28 cellular contexts compared by ENCODE assay signal in the genomic region with DNA sequence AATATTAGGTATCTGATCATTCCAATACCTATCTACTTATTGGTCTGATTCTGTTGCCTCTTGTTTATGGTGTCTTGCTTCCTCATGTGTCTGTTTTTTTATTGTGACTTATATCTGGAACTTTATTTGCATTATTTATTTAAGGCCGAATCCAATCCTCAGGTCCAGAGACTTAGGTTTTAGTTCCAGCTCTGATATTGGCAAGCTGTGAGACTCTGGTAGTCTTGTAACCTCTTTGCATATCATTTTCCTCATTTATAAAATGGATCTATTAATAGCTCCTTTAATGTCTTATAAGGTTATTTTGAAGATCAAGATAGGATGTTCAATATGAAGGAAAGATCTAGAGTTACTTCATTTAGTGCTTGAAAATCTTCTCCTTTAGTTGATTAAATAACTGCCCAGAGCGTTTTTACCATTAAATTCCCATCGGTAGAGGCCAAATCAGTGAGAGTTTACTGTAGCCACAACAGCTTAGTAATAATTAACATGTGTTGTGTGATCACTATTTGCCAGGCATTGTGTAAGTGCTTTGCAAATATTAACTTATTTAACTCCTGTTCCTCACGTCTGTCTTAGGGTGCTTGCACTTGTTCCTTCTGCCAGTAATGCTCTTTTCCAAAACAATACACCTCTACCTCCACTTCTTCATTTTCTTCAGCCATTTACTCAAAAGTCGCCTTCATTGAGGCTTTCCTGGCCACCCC.
A peak's percentile ranks its signal among the peaks of the same experiment; 100 is the strongest.
DNase-seq lines count a peak whose midpoint lies in the region; ATAC-seq and TF ChIP-seq lines count a peak whose summit lies in the region.
"Had no signal": no experiment of that assay in that cellular context is flagged by ENCODE, and none has a peak within 500 bp of the region (broad histone marks: within the 10 kb centered on the region; RNA-seq: fewer than 3 reads in every experiment).

No MANE protein-coding gene starts in this region.

- peak; percentile 68 for DNase-seq in DMS53 treated with DMSO at 0.1 percent for 48 hours (lab: John Stamatoyannopoulos, UW; ENCODE audit: unreplicated experiment)
- DNase-seq in body of pancreas, result peak in 1 of 4 donors; percentile 47
- no peak for DNase-seq in left lobe of liver (ENCODE audit: low spot score)
- DNase-seq in progenitor cell of endocrine pancreas (ENCODE audit: low spot score, unreplicated experiment), result no peak
- no peak for DNase-seq in activated naive CD4-positive, alpha-beta T cell treated with Interleukin-2 at 50 U/mL for 16 hours
- no peak for DNase-seq in COLO668 (lab: John Stamatoyannopoulos, UW; ENCODE audit: unreplicated experiment)
- DNase-seq: activated CD4-positive, alpha-beta T cell treated with anti-CD3 and anti-CD28 coated beads, Interleukin-2, amount 50 U/mL, for 4 hours; activated naive CD4-positive, alpha-beta T cell treated with anti-CD3 and anti-CD28 coated beads, Interleukin-2, amount 50 U/mL, for 16 hours; Calu3; effector CD4-positive, alpha-beta T cell; erythroblast; foreskin keratinocyte; heart right ventricle; Kasumi-1; mammary epithelial cell; MV-4-11; NCI-H1436 treated with DMSO at 0.1 percent for 48 hours; NCI-H524 treated with DMSO at 0.1 percent for 48 hours; Peyer's patch; right cardiac atrium; stimulated activated CD4-positive, alpha-beta T cell treated with anti-CD3 and anti-CD28 coated beads, Interleukin-2, amount 100 ng/mL, for 48 hours; SW 1271; trophoblast cell had no signal

- peaks cover 38% of the 10 kb centered on the region for H3K4me1 ChIP-seq in body of pancreas
- H3K4me1 ChIP-seq: foreskin keratinocyte, parathyroid adenoma, Peyer's patch had no signal

- no peak overlapping the region for H3K4me3 Mint-ChIP-seq in progenitor cell of endocrine pancreas (ENCODE audit: low read depth)
- H3K4me3 Mint-ChIP-seq: CD14-positive monocyte, neural crest cell had no signal

- no peaks in the 10 kb centered on the region for H3K9me3 Mint-ChIP-seq in progenitor cell of endocrine pancreas (ENCODE audit: low read depth)
- H3K9me3 Mint-ChIP-seq: neural crest cell had no signal

- TF ChIP-seq POLR2A in body of pancreas (IDR thresholded peaks at IDR 0.05), result no peak

- no peaks in the 10 kb centered on the region for H3K27me3 ChIP-seq in body of pancreas
- H3K27me3 ChIP-seq: foreskin keratinocyte, heart right ventricle, Peyer's patch had no signal

- no peaks in the 10 kb centered on the region for H3K36me3 ChIP-seq in body of pancreas (replicated peaks in 1 of 2; ENCODE audit: insufficient read depth in 1 of 2, low read depth in 2 of 2)
- H3K36me3 ChIP-seq: Peyer's patch had no signal

- peak overlapping the region; percentile 10 to 67 (median 56) for H3K27ac ChIP-seq in body of pancreas
- H3K27ac ChIP-seq: foreskin keratinocyte, heart right ventricle, parathyroid adenoma, Peyer's patch had no signal

- TF ChIP-seq CTCF in body of pancreas (IDR thresholded peaks at IDR 0.05), result no peak
- no peak for TF ChIP-seq CTCF in progenitor cell of endocrine pancreas (IDR thresholded peaks at IDR 0.05; ENCODE audit: unreplicated experiment)

- H3K27ac Mint-ChIP-seq in progenitor cell of endocrine pancreas, result peak overlapping the region; percentile 70

- no peaks in the 10 kb centered on the region for H3K27me3 Mint-ChIP-seq in progenitor cell of endocrine pancreas

- peak; percentile 94 for ATAC-seq in body of pancreas
- ATAC-seq in left lobe of liver, result peak; percentile 90
- ATAC-seq in HG03097 (IDR thresholded peaks at IDR 0.05; ENCODE audit: low FRiP score, unreplicated experiment), result no peak
- no peak for ATAC-seq in GM21515 (IDR thresholded peaks at IDR 0.05; ENCODE audit: unreplicated experiment)
- ATAC-seq: foreskin keratinocyte, heart right ventricle, right cardiac atrium had no signal

- H3K4me1 Mint-ChIP-seq in progenitor cell of endocrine pancreas (ENCODE audit: low read depth), result peaks cover 26% of the 10 kb centered on the region
- H3K4me1 Mint-ChIP-seq: neural crest cell had no signal

- peaks cover 16% of the 10 kb centered on the region for H3K36me3 Mint-ChIP-seq in progenitor cell of endocrine pancreas (ENCODE audit: insufficient read depth)

- no peaks in the 10 kb centered on the region for H3K9me3 ChIP-seq in body of pancreas
- H3K9me3 ChIP-seq: heart right ventricle, Peyer's patch had no signal

- intact Hi-C loops in body of pancreas (cut with DNase I), result no loop called here

- no peak overlapping the region for H3K4me3 ChIP-seq in body of pancreas
- H3K4me3 ChIP-seq: heart right ventricle, Peyer's patch had no signal

- WGBS in body of pancreas, 2 donors, result 22 to 25% methylated on average over 5 of the region's 5 CpGs

Comparison
In these comparisons a context has a peak if more than half of its experiments do, and no peak if none do; other contexts are left out.
1. ATAC-seq: peak in body of pancreas (single experiment) and left lobe of liver (single experiment); none in HG03097 (single experiment) and GM21515 (single experiment).